Comparison of ENCODE assay signal across 21 cellular contexts in the genomic region with DNA sequence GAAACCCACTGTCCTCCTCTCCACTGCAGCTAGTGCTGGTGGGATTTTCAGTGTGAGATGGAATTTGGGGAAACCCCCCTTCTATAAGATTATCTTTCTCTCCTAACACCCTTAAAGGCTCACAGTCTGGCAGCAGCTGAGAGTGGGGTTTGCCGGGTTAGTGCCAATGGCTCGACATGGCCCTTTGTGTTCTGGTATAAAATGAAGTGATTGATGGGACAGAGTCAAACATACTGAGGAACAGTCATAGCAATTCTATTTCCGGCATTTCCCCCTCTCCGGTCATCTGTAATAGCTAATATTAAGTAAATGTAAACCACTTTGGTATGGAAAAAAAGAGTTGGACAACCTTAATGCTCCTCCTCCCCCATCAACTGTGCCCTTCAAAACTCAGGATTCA. TPM values are rescaled to one million over a fixed set of nuclear protein-coding genes. Genes with fewer than 3 reads are reported as not detected.
DNase-seq lines count a peak whose midpoint lies in the region; ATAC-seq, FAIRE-seq and TF ChIP-seq lines count a peak whose summit lies in the region.
"Had no signal": no experiment of that assay in that cellular context is flagged by ENCODE, and none has a peak within 500 bp of the region (broad histone marks: within the 10 kb centered on the region; RNA-seq: fewer than 3 reads in every experiment).

No MANE protein-coding gene starts in this region.

- dilution Hi-C loops in endothelial cell of umbilical vein (cut with MboI; ENCODE audit: extremely low pct_ligation_motif_present, low sequenced_read_pairs): no loop called here

- DNase-seq in EH (ENCODE audit: low read depth) (peak; percentile 3), astrocyte (ENCODE audit: low read depth) (peak; percentile 16), endothelial cell of umbilical vein (ENCODE audit: low read depth, low spot score) (peak; percentile 77), NCI-H2227 treated with DMSO at 0.1 percent for 48 hours (lab: John Stamatoyannopoulos, UW) (no peak)
- DNase-seq in stimulated activated effector memory CD8-positive, alpha-beta T cell treated with anti-CD3 and anti-CD28 coated beads, Interleukin-12 subunit alpha, Interleukin-12 subunit beta, amount 100 ng/mL, for 72 hours (ENCODE audit: low spot score in 2 of 2): no peak
- no peak for DNase-seq in stimulated activated naive CD8-positive, alpha-beta T cell treated with anti-CD3 and anti-CD28 coated beads, Interleukin-15, Interleukin-2, amounts not matched to agents 100 U/mL and 50 U/mL, for 24 hours
- no peak for DNase-seq in effector CD4-positive, alpha-beta T cell
- DNase-seq in NK-92 treated with Interleukin-12 subunit alpha and Interleukin-12 subunit beta, amount 100 ng/mL, for 24 hours (lab: John Stamatoyannopoulos, UW): no peak
- DNase-seq: ACHN, Kasumi-1, NCI-H1694 treated with DMSO at 0.1 percent for 48 hours, NCI-H2081 treated with DMSO at 0.1 percent for 48 hours, NCI-H2171 treated with DMSO at 0.1 percent for 48 hours, NCI-H446 treated with DMSO at 0.1 percent for 48 hours, NCI-H526 treated with DMSO at 0.1 percent for 48 hours, PC-9, RPMI8226, SHP77 had no signal

- POLR2A ChIA-PET in endothelial cell of umbilical vein (lab: Charles Lee): interaction anchor here (1.2 kb wide), 1 partner anchor 14 kb away, joined by 4 read pairs; no protein-coding TSS in a partner anchor

- peaks cover 22% of the 10 kb centered on the region for H3K27me3 Mint-ChIP-seq in astrocyte (ENCODE audit: low read depth, unreplicated experiment)

- FAIRE-seq in astrocyte (lab: Jason Lieb, UNC) (no peak), endothelial cell of umbilical vein (lab: Jason Lieb, UNC) (peak; percentile 77)

- H3K9me3 Mint-ChIP-seq in astrocyte (ENCODE audit: unreplicated experiment): no peaks in the 10 kb centered on the region
- no peaks in the 10 kb centered on the region for H3K9me3 Mint-ChIP-seq in stimulated activated effector memory CD8-positive, alpha-beta T cell treated with anti-CD3 and anti-CD28 coated beads, Interleukin-12 subunit alpha, Interleukin-12 subunit beta, amount 100 ng/mL, for 72 hours

- no peak overlapping the region for H3K27ac ChIP-seq in astrocyte (ENCODE audit: low read depth, low read length)
- H3K27ac ChIP-seq in endothelial cell of umbilical vein (ENCODE audit: insufficient read depth, low read depth, low read length): peak overlapping the region; percentile 42
- H3K27ac ChIP-seq: PC-9, SK-N-MC had no signal

- no peaks in the 10 kb centered on the region for H3K36me3 ChIP-seq in astrocyte (ENCODE audit: insufficient read depth, low read length)
- H3K36me3 ChIP-seq in endothelial cell of umbilical vein (ENCODE audit: control insufficient read depth in 2 of 2, extremely low read depth in 1 of 2, insufficient read depth in 2 of 2, low read length in 2 of 2): no peaks in the 10 kb centered on the region

- H3K36me3 Mint-ChIP-seq in astrocyte (ENCODE audit: low read depth, unreplicated experiment): no peaks in the 10 kb centered on the region
- H3K36me3 Mint-ChIP-seq in stimulated activated effector memory CD8-positive, alpha-beta T cell treated with anti-CD3 and anti-CD28 coated beads, Interleukin-12 subunit alpha, Interleukin-12 subunit beta, amount 100 ng/mL, for 72 hours: no peaks in the 10 kb centered on the region

- H3K4me1 ChIP-seq in astrocyte (ENCODE audit: insufficient read depth, low read length): peaks cover 3% of the 10 kb centered on the region
- H3K4me1 ChIP-seq in endothelial cell of umbilical vein (ENCODE audit: control insufficient read depth, extremely low read depth, insufficient read depth, low read length): peaks cover 12% of the 10 kb centered on the region

- H3K9ac ChIP-seq in astrocyte (ENCODE audit: low read length) (no peak overlapping the region), endothelial cell of umbilical vein (replicated peaks; ENCODE audit: extremely low read depth, insufficient read depth, low read length) (peak overlapping the region; percentile 23)

- no peak overlapping the region for H3K4me3 Mint-ChIP-seq in astrocyte (ENCODE audit: unreplicated experiment)
- no peak overlapping the region for H3K4me3 Mint-ChIP-seq in stimulated activated effector memory CD8-positive, alpha-beta T cell treated with anti-CD3 and anti-CD28 coated beads, Interleukin-12 subunit alpha, Interleukin-12 subunit beta, amount 100 ng/mL, for 72 hours

- BruUV-seq in endothelial cell of umbilical vein (replicated peaks; lab: Mats Ljungman, UMichigan): no TSS peak

- CTCF ChIA-PET in endothelial cell of umbilical vein (lab: Charles Lee): interaction anchor here (0.7 to 2.2 kb wide), 6 partner anchors 10 to 132 kb away, joined by 3 to 14 read pairs (median 4); no protein-coding TSS in a partner anchor

- H3K4me3 ChIP-seq in astrocyte (ENCODE audit: insufficient read depth, low read depth, low read length): no peak overlapping the region
- no peak overlapping the region for H3K4me3 ChIP-seq in endothelial cell of umbilical vein (replicated peaks in 1 of 3; ENCODE audit: insufficient read depth in 1 of 3, low read depth in 1 of 3, low read length in 3 of 3)
- H3K4me3 ChIP-seq: PC-9, SK-N-MC had no signal

- TF ChIP-seq POLR2A in endothelial cell of umbilical vein (IDR thresholded peaks at IDR 0.05; ENCODE audit: low read depth, low read length): no peak

- no peaks in the 10 kb centered on the region for H3K9me1 ChIP-seq in endothelial cell of umbilical vein (replicated peaks; ENCODE audit: control insufficient read depth, extremely low read depth, insufficient read depth, low read length)

- no peaks in the 10 kb centered on the region for H3K27me3 ChIP-seq in astrocyte (ENCODE audit: insufficient read depth, low read length)
- no peaks in the 10 kb centered on the region for H3K27me3 ChIP-seq in endothelial cell of umbilical vein (ENCODE audit: control insufficient read depth in 2 of 2, insufficient read depth in 2 of 2, low read length in 2 of 2)

- H3K4me1 Mint-ChIP-seq in astrocyte (ENCODE audit: low read depth, unreplicated experiment): peaks cover 4% of the 10 kb centered on the region
- H3K4me1 Mint-ChIP-seq in stimulated activated effector memory CD8-positive, alpha-beta T cell treated with anti-CD3 and anti-CD28 coated beads, Interleukin-12 subunit alpha, Interleukin-12 subunit beta, amount 100 ng/mL, for 72 hours: no peaks in the 10 kb centered on the region

- no peak overlapping the region for H3K27ac Mint-ChIP-seq in astrocyte (ENCODE audit: unreplicated experiment)
- peak overlapping the region; percentile 26 for H3K27ac Mint-ChIP-seq in stimulated activated effector memory CD8-positive, alpha-beta T cell treated with anti-CD3 and anti-CD28 coated beads, Interleukin-12 subunit alpha, Interleukin-12 subunit beta, amount 100 ng/mL, for 72 hours

- ATAC-seq in stimulated activated effector memory CD8-positive, alpha-beta T cell treated with anti-CD3 and anti-CD28 coated beads, Interleukin-12 subunit alpha, Interleukin-12 subunit beta, amount 100 ng/mL, for 72 hours: no peak
- ATAC-seq in stimulated activated naive CD8-positive, alpha-beta T cell treated with anti-CD3 and anti-CD28 coated beads, Interleukin-15, Interleukin-2, amounts not matched to agents 100 U/mL and 50 U/mL, for 24 hours: no peak

- H3K9me3 ChIP-seq in astrocyte (ENCODE audit: insufficient read depth, low read depth, low read length) (no peaks in the 10 kb centered on the region), endothelial cell of umbilical vein (replicated peaks; ENCODE audit: control insufficient read depth, insufficient read depth, low read length) (no peaks in the 10 kb centered on the region)

- H3K4me2 ChIP-seq in astrocyte (ENCODE audit: low read length) (no peak overlapping the region), endothelial cell of umbilical vein (ENCODE audit: insufficient read depth, low read length) (peak overlapping the region; percentile 40)
- H3K4me2 ChIP-seq: PC-9 had no signal

- H3K79me2 ChIP-seq in astrocyte (ENCODE audit: insufficient read depth, low read length) (no peaks in the 10 kb centered on the region), endothelial cell of umbilical vein (ENCODE audit: control insufficient read depth, insufficient read depth, low read length) (no peaks in the 10 kb centered on the region)

- H4K20me1 ChIP-seq in astrocyte (ENCODE audit: insufficient read depth, low read length) (no peaks in the 10 kb centered on the region), endothelial cell of umbilical vein (replicated peaks; ENCODE audit: control insufficient read depth, extremely low read depth, insufficient read depth, low read length) (no peaks in the 10 kb centered on the region)

- H2AFZ ChIP-seq in astrocyte (ENCODE audit: low read depth, low read length) (no peak overlapping the region), endothelial cell of umbilical vein (ENCODE audit: low read depth, low read length) (peak overlapping the region; percentile 26)
- H2AFZ ChIP-seq: PC-9 had no signal

- intact Hi-C loops in endothelial cell of umbilical vein (cut with micrococcal nuclease): loop anchor here (1.0 kb wide), 3 partner anchors 14 to 113 kb away; no protein-coding TSS in a partner anchor

- TF ChIP-seq CTCF in astrocyte (IDR thresholded peaks at IDR 0.05; ENCODE audit: insufficient read depth, low read depth, low read length) (no peak), endothelial cell of umbilical vein (IDR thresholded peaks at IDR 0.05; ENCODE audit: extremely low read depth in 1 of 2, insufficient read depth in 1 of 2, low read depth in 1 of 2, low read length in 2 of 2) (no peak)

TF ChIP-seq in endothelial cell of umbilical vein, 7 proteins besides CTCF, POLR2A, EP300 and RAD21 (continues in another document):
- TF ChIP-seq FOS (IDR thresholded peaks at IDR 0.05; ENCODE audit: borderline replicate concordance, insufficient read depth, low read length): peak; percentile 49

RNA-seq across cellular contexts. Expression of a gene that starts 37.6 kb away (rescaled TPM):
- total RNA-seq in astrocyte (0.84 TPM in 1 of 2 replicates, not detected in the other), endothelial cell of umbilical vein (0.93 and 1.9 TPM in 2 replicates)
- 1.8 TPM in 2 replicates for polyA plus RNA-seq in endothelial cell of umbilical vein
- 1.1 and 1.5 TPM in 2 replicates for polyA plus RNA-seq in endothelial cell of umbilical vein (2011; cell fraction: cytosol; rRNA removed)
- polyA plus RNA-seq in endothelial cell of umbilical vein (2011; cell fraction: nucleus; rRNA removed): 0.29 and 0.47 TPM in 2 replicates
- polyA plus RNA-seq in endothelial cell of umbilical vein (2012): 9.0 and 14.8 TPM in 2 replicates
- polyA minus RNA-seq in endothelial cell of umbilical vein: not detected in 2 replicates
- not detected for polyA minus RNA-seq in endothelial cell of umbilical vein (2011; cell fraction: cytosol; rRNA and poly(A)+ RNA removed)
- polyA minus RNA-seq in endothelial cell of umbilical vein (2011; cell fraction: nucleus; rRNA and poly(A)+ RNA removed): not detected in 2 replicates
- total RNA-seq: H4, MCF 10A, PC-9 had no signal

RNA-seq across cellular contexts. Expression of a gene that starts 58.7 kb away (rescaled TPM):
- total RNA-seq in astrocyte: 1.3 and 1.9 TPM in 2 replicates
- 19.6 and 21.2 TPM in 2 replicates for total RNA-seq in endothelial cell of umbilical vein
- 6.7 and 8.4 TPM in 2 replicates for polyA plus RNA-seq in endothelial cell of umbilical vein
- 6.9 and 7.6 TPM in 2 replicates for polyA plus RNA-seq in endothelial cell of umbilical vein (2011; cell fraction: cytosol; rRNA removed)
- 12.5 and 13.7 TPM in 2 replicates for polyA plus RNA-seq in endothelial cell of umbilical vein (2011; cell fraction: nucleus; rRNA removed)
- 18.8 and 40.1 TPM in 2 replicates for polyA plus RNA-seq in endothelial cell of umbilical vein (2012)
- 9.5 and 12.1 TPM in 2 replicates for polyA minus RNA-seq in endothelial cell of umbilical vein
- 4.0 TPM for polyA minus RNA-seq in endothelial cell of umbilical vein (2011; cell fraction: cytosol; rRNA and poly(A)+ RNA removed)
- 9.3 and 9.7 TPM in 2 replicates for polyA minus RNA-seq in endothelial cell of umbilical vein (2011; cell fraction: nucleus; rRNA and poly(A)+ RNA removed)

Comparison
In these comparisons a context has a peak if more than half of its experiments do, and no peak if none do; other contexts are left out.
1. DNase-seq: peak in EH (single experiment), astrocyte (single experiment) and endothelial cell of umbilical vein (single experiment); none in stimulated activated effector memory CD8-positive, alpha-beta T cell treated with anti-CD3 and anti-CD28 coated beads, Interleukin-12 subunit alpha, Interleukin-12 subunit beta, amount 100 ng/mL, for 72 hours (0 of 2), stimulated activated naive CD8-positive, alpha-beta T cell treated with anti-CD3 and anti-CD28 coated beads, Interleukin-15, Interleukin-2, amounts not matched to agents 100 U/mL and 50 U/mL, for 24 hours (single experiment), effector CD4-positive, alpha-beta T cell (single experiment), NK-92 treated with Interleukin-12 subunit alpha and Interleukin-12 subunit beta, amount 100 ng/mL, for 24 hours (single experiment) and NCI-H2227 treated with DMSO at 0.1 percent for 48 hours (single experiment).